ENCODE assay signal across 28 cellular contexts in the genomic region with DNA sequence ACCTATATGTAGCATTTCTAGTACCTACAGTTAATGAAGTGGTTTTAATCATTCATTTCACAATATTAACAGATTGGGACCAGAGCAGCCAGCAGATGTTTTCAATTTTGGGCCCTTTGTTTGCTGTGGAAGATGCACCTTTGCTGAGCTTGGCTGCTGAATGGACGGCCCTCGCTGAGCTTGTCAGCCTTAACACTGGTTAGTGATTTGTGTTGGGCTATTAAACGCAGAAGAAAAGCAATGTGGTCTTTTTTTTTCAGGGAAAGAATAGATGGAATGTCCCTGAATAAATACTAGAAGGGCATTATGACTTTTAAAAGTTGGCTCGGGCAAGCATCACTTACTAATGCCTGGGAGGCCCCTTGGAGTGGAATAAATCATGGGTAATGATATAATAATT.
DNase-seq lines count a peak whose midpoint lies in the region; TF ChIP-seq lines count a peak whose summit lies in the region.
"Had no signal": no experiment of that assay in that cellular context is flagged by ENCODE, and none has a peak within 500 bp of the region (broad histone marks: within the 10 kb centered on the region; RNA-seq: fewer than 3 reads in every experiment).

No MANE protein-coding gene starts in this region.

- no peaks in the 10 kb centered on the region for H3K27me3 Mint-ChIP-seq in progenitor cell of endocrine pancreas
- peaks cover 10% of the 10 kb centered on the region for H3K27me3 Mint-ChIP-seq in endodermal cell (ENCODE audit: insufficient read depth)
- H3K27me3 Mint-ChIP-seq: activated CD4-positive, alpha-beta memory T cell treated with anti-CD3 and anti-CD28 coated beads, Interleukin-2, amount 10 ng/mL, durations not matched to agents 7 days and 5 days had no signal

- H3K4me3 Mint-ChIP-seq in progenitor cell of endocrine pancreas (ENCODE audit: low read depth) = no peak overlapping the region
- H3K4me3 Mint-ChIP-seq in endodermal cell = no peak overlapping the region
- H3K4me3 Mint-ChIP-seq: activated CD4-positive, alpha-beta memory T cell treated with anti-CD3 and anti-CD28 coated beads, Interleukin-2, amount 10 ng/mL, durations not matched to agents 7 days and 5 days; activated naive CD8-positive, alpha-beta T cell; activated T-helper 17 cell treated with anti-CD3 and anti-CD28 coated beads, Interleukin-2, amount 50 U/mL, for 72 hours; CD14-positive monocyte; dendritic cell treated with granulocyte-macrophage colony-stimulating factor and Interleukin-4, amounts not matched to agents 40 ng/mL and 50 ng/mL, for 4 days; HFFc6; stimulated activated naive B cell treated with anti-CD40 and anti-IgM and Interleukin-4, amounts not matched to agents 10 μg/mL and 1 μg/mL and 100 μg/mL, for 72 hours; T-helper 1 cell treated with Interleukin-12 subunit alpha and Interleukin-12 subunit beta and Interleukin-4 antibody, amounts not matched to agents 30 μg/mL and 1 μg/mL, for 36 hours had no signal

- peaks cover 34% of the 10 kb centered on the region for H3K4me1 ChIP-seq in HEK293 (ENCODE audit: control insufficient read depth, insufficient read depth, low read length)
- H3K4me1 ChIP-seq in SK-N-SH (ENCODE audit: control insufficient read depth in 1 of 2, insufficient read depth in 2 of 2, low read depth in 1 of 2, low read length in 1 of 2) = peaks cover 0 to 12% of the 10 kb centered on the region in 2 experiments; a peak in 2 of 4 replicates
- no peaks in the 10 kb centered on the region for H3K4me1 ChIP-seq in BE2C
- H3K4me1 ChIP-seq in endodermal cell (ENCODE audit: control insufficient read depth, insufficient read depth, low read length) = no peaks in the 10 kb centered on the region
- H3K4me1 ChIP-seq: left ventricle myocardium inferior, SJSA1 had no signal

- no peaks in the 10 kb centered on the region for H3K36me3 ChIP-seq in HEK293 (ENCODE audit: control insufficient read depth in 2 of 2, insufficient read depth in 1 of 2, low read length in 2 of 2)
- no peaks in the 10 kb centered on the region for H3K36me3 ChIP-seq in SK-N-SH (replicated peaks in 1 of 2; ENCODE audit: control insufficient read depth in 1 of 2, insufficient read depth in 2 of 2, low read length in 1 of 2)
- no peaks in the 10 kb centered on the region for H3K36me3 ChIP-seq in BE2C
- H3K36me3 ChIP-seq in endodermal cell (ENCODE audit: control insufficient read depth, insufficient read depth, low read length) = no peaks in the 10 kb centered on the region
- H3K36me3 ChIP-seq: left ventricle myocardium inferior, neutrophil, SJSA1 had no signal

- CTCF ChIA-PET in HEK293 (lab: Yijun Ruan, JAX) = interaction anchor here (0.7 kb wide), 1 partner anchor 1538 kb away, joined by 3 read pairs; no protein-coding TSS in a partner anchor
- CTCF ChIA-PET in SK-N-SH (lab: Yijun Ruan, JAX) = interaction anchor here (0.9 kb wide), 1 partner anchor 40 kb away, joined by 3 read pairs; no protein-coding TSS in a partner anchor

- H3K79me2 ChIP-seq in SK-N-SH (ENCODE audit: insufficient read depth) = no peaks in the 10 kb centered on the region

- no peak for TF ChIP-seq RAD21 in SK-N-SH (IDR thresholded peaks at IDR 0.05; ENCODE audit: low read length)

- H3K36me3 Mint-ChIP-seq in progenitor cell of endocrine pancreas (ENCODE audit: insufficient read depth) (no peaks in the 10 kb centered on the region), endodermal cell (ENCODE audit: low read depth) (no peaks in the 10 kb centered on the region)
- H3K36me3 Mint-ChIP-seq: activated naive CD8-positive, alpha-beta T cell; CD14-positive monocyte had no signal

- H3K9ac ChIP-seq in SK-N-SH (no peak overlapping the region), endodermal cell (ENCODE audit: extremely low read depth, low read length, poor library complexity, severe bottlenecking) (no peak overlapping the region)

- H3K9me2 ChIP-seq in SK-N-SH = no peaks in the 10 kb centered on the region

- H2AFZ ChIP-seq in SK-N-SH (ENCODE audit: low read depth) = no peak overlapping the region

- H3K4me1 Mint-ChIP-seq in progenitor cell of endocrine pancreas (ENCODE audit: low read depth) (peaks cover 33% of the 10 kb centered on the region), endodermal cell (no peaks in the 10 kb centered on the region)
- H3K4me1 Mint-ChIP-seq: CD14-positive monocyte had no signal

- H3K4me2 ChIP-seq in SK-N-SH = no peak overlapping the region

- no peak overlapping the region for H3K4me3 ChIP-seq in HEK293 (ENCODE audit: low read depth, low read length)
- H3K4me3 ChIP-seq in SK-N-SH (ENCODE audit: low read depth in 2 of 2, low read length in 1 of 2) = no peak overlapping the region
- H3K4me3 ChIP-seq in BE2C (ENCODE audit: low read depth, low read length) = no peak overlapping the region
- no peak overlapping the region for H3K4me3 ChIP-seq in endodermal cell (ENCODE audit: low read length)
- H3K4me3 ChIP-seq: GM12878, left ventricle myocardium inferior, psoas muscle, SJSA1 had no signal

- no peak for TF ChIP-seq CTCF in HEK293 (tag by site-specific recombination; IDR thresholded peaks at IDR 0.05)
- no peak for TF ChIP-seq CTCF in SK-N-SH (IDR thresholded peaks at IDR 0.05)
- no peak for TF ChIP-seq CTCF in progenitor cell of endocrine pancreas (IDR thresholded peaks at IDR 0.05; ENCODE audit: unreplicated experiment)
- no peak for TF ChIP-seq CTCF in BE2C (IDR thresholded peaks at IDR 0.05; ENCODE audit: low read depth, low read length)
- TF ChIP-seq CTCF in endodermal cell (conservative IDR thresholded peaks at IDR 0.05) = no peak

- H4K20me1 ChIP-seq in SK-N-SH (ENCODE audit: insufficient read depth) = no peaks in the 10 kb centered on the region

- H3F3A ChIP-seq in SK-N-SH (replicated peaks; ENCODE audit: insufficient read depth) = no peaks in the 10 kb centered on the region

- H3K9me3 ChIP-seq in HEK293 (ENCODE audit: control insufficient read depth, insufficient read depth, low read depth, low read length) (no peaks in the 10 kb centered on the region), SK-N-SH (no peaks in the 10 kb centered on the region), BE2C (no peaks in the 10 kb centered on the region), endodermal cell (ENCODE audit: control insufficient read depth, low read length) (no peaks in the 10 kb centered on the region)
- H3K9me3 ChIP-seq: left ventricle myocardium inferior, neutrophil, psoas muscle, SJSA1 had no signal

- H3K27ac ChIP-seq in HEK293 (ENCODE audit: extremely low read depth, low read depth, low read length) = no peak overlapping the region
- H3K27ac ChIP-seq in SK-N-SH (ENCODE audit: low read depth in 2 of 2, low read length in 1 of 2) = peak overlapping the region in 1 of 2 experiments; percentile 69; a peak in 2 of 4 replicates
- no peak overlapping the region for H3K27ac ChIP-seq in endodermal cell (ENCODE audit: low read depth, low read length)
- H3K27ac ChIP-seq: left ventricle myocardium inferior, neutrophil, psoas muscle, SJSA1 had no signal

- 36% methylated on average over 4 of the region's 4 CpGs for WGBS in SK-N-SH (ENCODE audit: low lambda C conversion rate)
- 94% methylated on average over 4 of the region's 4 CpGs; no CpG with 5 or more reads in 1 of the 2 experiments for WGBS in endodermal cell (ENCODE audit: insufficient coverage in 1 of 2, insufficient read length in 1 of 2), 2 experiments

- H3K9me3 Mint-ChIP-seq in progenitor cell of endocrine pancreas (ENCODE audit: low read depth) (no peaks in the 10 kb centered on the region), endodermal cell (no peaks in the 10 kb centered on the region)
- H3K9me3 Mint-ChIP-seq: activated CD4-positive, alpha-beta memory T cell treated with anti-CD3 and anti-CD28 coated beads, Interleukin-2, amount 10 ng/mL, durations not matched to agents 7 days and 5 days; dendritic cell treated with granulocyte-macrophage colony-stimulating factor and Interleukin-4, amounts not matched to agents 40 ng/mL and 50 ng/mL, for 4 days; HFFc6 had no signal

- TF ChIP-seq EP300 in SK-N-SH (IDR thresholded peaks at IDR 0.05; ENCODE audit: borderline replicate concordance in 1 of 2, low read depth in 1 of 2, low read length in 1 of 2) = 0 out of 4 replicates have a peak, but pooled peaks of 1 of the 2 experiments have one; percentile 12

- DNase-seq in NCI-H1417 treated with DMSO at 0.1 percent for 48 hours (lab: John Stamatoyannopoulos, UW) (peak; percentile 17), SK-N-SH (peak; percentile 14), progenitor cell of endocrine pancreas (ENCODE audit: low spot score, unreplicated experiment) (no peak), GOT3 (lab: John Stamatoyannopoulos, UW) (no peak), BE2C (no peak), endodermal cell (no peak)
- DNase-seq: activated CD4-positive, alpha-beta memory T cell treated with anti-CD3 and anti-CD28 coated beads, Interleukin-2, amount 10 ng/mL, durations not matched to agents 7 days and 5 days; activated CD4-positive, CD25-positive, alpha-beta regulatory T cell treated with anti-CD3 and anti-CD28 coated beads, Interleukin-2, amount 50 U/mL, for 72 hours; activated CD8-positive, alpha-beta memory T cell treated with anti-CD3 and anti-CD28 coated beads, Interleukin-2, amount 50 U/mL, for 48 hours; anterior cingulate cortex; Calu3; caudate nucleus; HFFc6; hypothalamus; left ventricle myocardium inferior; NCI-H187; psoas muscle; stimulated activated CD4-positive, alpha-beta T cell treated with anti-CD3 and anti-CD28 coated beads, Interleukin-15, amount 100 ng/mL, for 24 hours; stimulated activated naive B cell treated with anti-CD40 and anti-IgM and Interleukin-4, amounts not matched to agents 10 μg/mL and 1 μg/mL and 100 μg/mL, for 72 hours had no signal

- H3K27ac Mint-ChIP-seq in progenitor cell of endocrine pancreas = peak overlapping the region; percentile 21
- no peak overlapping the region for H3K27ac Mint-ChIP-seq in endodermal cell
- H3K27ac Mint-ChIP-seq: activated CD4-positive, alpha-beta memory T cell treated with anti-CD3 and anti-CD28 coated beads, Interleukin-2, amount 10 ng/mL, durations not matched to agents 7 days and 5 days; activated naive CD8-positive, alpha-beta T cell; activated T-helper 17 cell treated with anti-CD3 and anti-CD28 coated beads, Interleukin-2, amount 50 U/mL, for 72 hours; CD14-positive monocyte; dendritic cell treated with granulocyte-macrophage colony-stimulating factor and Interleukin-4, amounts not matched to agents 40 ng/mL and 50 ng/mL, for 4 days; HFFc6; stimulated activated naive B cell treated with anti-CD40 and anti-IgM and Interleukin-4, amounts not matched to agents 10 μg/mL and 1 μg/mL and 100 μg/mL, for 72 hours; T-helper 1 cell treated with Interleukin-12 subunit alpha and Interleukin-12 subunit beta and Interleukin-4 antibody, amounts not matched to agents 30 μg/mL and 1 μg/mL, for 36 hours had no signal

- POLR2A ChIA-PET in HEK293 (lab: Yijun Ruan, JAX) = no interaction called here
- POLR2A ChIA-PET in SK-N-SH (lab: Yijun Ruan, JAX) = no interaction called here

- H3K27me3 ChIP-seq in SK-N-SH (ENCODE audit: insufficient read depth) = no peaks in the 10 kb centered on the region
- H3K27me3 ChIP-seq in BE2C = no peaks in the 10 kb centered on the region
- H3K27me3 ChIP-seq in endodermal cell (ENCODE audit: control insufficient read depth, insufficient read depth, low read length, poor library complexity, severe bottlenecking) = peaks cover 8% of the 10 kb centered on the region
- H3K27me3 ChIP-seq: neutrophil, SJSA1 had no signal

TF ChIP-seq in SK-N-SH, 30 proteins besides CTCF, POLR2A, EP300 and RAD21 (continues in another document):
- TF ChIP-seq FOXM1 (IDR thresholded peaks at IDR 0.05; ENCODE audit: low read depth) = no peak

Comparison
In these comparisons a context has a peak if more than half of its experiments do, and no peak if none do; other contexts are left out.
1. DNase-seq: peak in NCI-H1417 treated with DMSO at 0.1 percent for 48 hours (single experiment) and SK-N-SH (single experiment); none in progenitor cell of endocrine pancreas (single experiment), GOT3 (single experiment), BE2C (single experiment) and endodermal cell (single experiment).